ENCODE assay signal across 1 cellular context in the genomic region with DNA sequence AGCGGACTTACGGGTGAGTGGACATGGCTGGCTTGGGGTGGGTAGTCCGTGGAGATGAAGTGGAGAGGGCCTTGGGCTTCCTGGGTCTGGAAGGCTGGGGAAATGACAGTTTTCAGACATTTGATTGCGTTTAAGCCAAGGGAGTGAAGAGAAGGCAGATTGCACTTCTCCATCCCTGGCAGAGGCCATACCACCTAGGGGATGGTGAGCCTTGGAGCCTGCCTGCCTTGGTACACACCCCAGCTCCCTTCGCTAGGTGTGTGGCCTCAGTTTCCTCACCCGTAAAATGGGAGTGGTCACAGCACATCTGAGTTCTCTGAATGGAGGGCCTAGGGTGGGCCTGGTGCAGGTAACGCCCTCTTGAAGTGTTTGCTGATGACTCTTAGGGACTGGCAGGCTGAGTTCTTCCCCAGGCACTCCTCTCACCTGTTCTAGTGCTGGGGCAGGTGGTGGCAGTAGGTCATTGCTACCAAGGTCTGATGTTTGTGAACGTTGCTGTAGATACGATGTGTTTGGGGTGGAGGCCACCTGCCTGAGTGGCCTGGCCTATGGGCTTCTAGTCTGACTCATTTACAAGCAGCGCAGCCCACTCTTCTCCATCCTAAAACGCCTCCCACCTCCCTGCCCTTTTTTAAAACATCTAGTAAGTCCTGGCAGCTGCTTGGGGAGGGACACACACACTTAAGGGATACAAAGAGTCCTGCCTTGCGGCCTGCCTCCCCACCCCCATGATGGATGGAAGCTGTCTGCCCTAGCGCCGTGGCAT.
TF ChIP-seq lines count a peak whose summit lies in the region.

No MANE protein-coding gene starts in this region.

TF ChIP-seq in GM12878, 131 proteins besides CTCF, POLR2A, EP300 and RAD21:
- 0 out of 3 replicates have a peak, but pooled peaks have one; percentile 0 for TF ChIP-seq POU2F2 (IDR thresholded peaks at IDR 0.05; ENCODE audit: borderline replicate concordance, low read depth, low read length)
- TF ChIP-seq JUNB (IDR thresholded peaks at IDR 0.05) = no peak
- 0 out of 2 replicates have a peak, but pooled peaks have one; percentile 24 for TF ChIP-seq SIN3A (IDR thresholded peaks at IDR 0.05; ENCODE audit: low read depth, low read length)
- no peak for TF ChIP-seq LARP7 (IDR thresholded peaks at IDR 0.05)
- 0 out of 2 replicates have a peak, but pooled peaks have one; percentile 7 for TF ChIP-seq POLR2AphosphoS2 (IDR thresholded peaks at IDR 0.05; ENCODE audit: low read depth, low read length)
- TF ChIP-seq POLR2AphosphoS5 (IDR thresholded peaks at IDR 0.05; ENCODE audit: low read length) = peak; percentile 7; the same call in 1 of the 2 replicates
